Comparison of ENCODE assay signal across 12 cellular contexts in the genomic region with DNA sequence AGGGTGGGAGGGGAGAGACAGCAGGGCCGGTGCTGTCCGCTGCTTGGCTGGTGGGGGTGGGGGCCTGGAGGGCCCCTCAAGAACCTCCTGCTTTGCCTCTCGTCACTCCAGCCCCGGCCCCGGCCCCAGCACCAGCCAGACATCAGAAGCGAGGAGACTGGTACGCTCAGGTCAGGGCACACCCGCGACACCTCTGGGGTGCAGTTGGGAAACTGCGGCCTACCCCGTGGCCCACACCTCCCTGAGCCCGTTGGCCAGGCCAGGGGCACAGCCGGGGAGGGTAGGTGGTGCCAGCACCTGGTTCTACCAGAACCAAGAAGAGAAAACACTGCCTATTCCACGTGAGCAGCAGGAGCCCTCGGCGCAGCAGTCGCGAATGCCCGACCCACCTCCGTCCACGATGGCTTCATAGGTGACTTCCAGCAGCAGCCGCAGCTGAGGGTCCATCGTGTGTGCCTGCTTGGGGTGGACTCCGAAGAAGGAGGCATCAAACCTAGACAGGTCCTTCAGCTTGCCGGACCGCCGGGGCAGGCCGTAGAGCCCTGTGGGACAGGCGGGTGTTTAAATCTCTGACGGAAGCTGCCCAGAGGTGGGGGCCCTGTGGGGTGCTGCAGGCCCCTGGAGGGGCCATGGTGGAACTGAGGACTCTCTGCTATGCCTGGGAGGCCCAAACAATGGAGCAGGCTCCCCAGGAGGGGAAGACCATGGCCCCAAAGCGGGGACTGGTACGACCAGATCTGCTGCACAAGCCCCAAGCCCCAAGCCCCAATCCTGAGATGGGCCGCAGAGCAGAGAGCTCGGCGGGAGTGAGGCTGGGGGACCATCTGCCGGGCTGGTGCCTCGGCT. TPM values are rescaled to one million over a fixed set of nuclear protein-coding genes. Genes with fewer than 3 reads are reported as not detected.
DNase-seq lines count a peak whose midpoint lies in the region; ATAC-seq and TF ChIP-seq lines count a peak whose summit lies in the region.
"Had no signal": no experiment of that assay in that cellular context is flagged by ENCODE, and none has a peak within 500 bp of the region (broad histone marks: within the 10 kb centered on the region; RNA-seq: fewer than 3 reads in every experiment).

No MANE protein-coding gene starts in this region.

- H2AFZ ChIP-seq in OCI-LY1 (ENCODE audit: low read length), result no peak overlapping the region

- no peaks in the 10 kb centered on the region for H3F3A ChIP-seq in OCI-LY1 (ENCODE audit: insufficient read depth, low read length)

- H3K36me3 ChIP-seq in OCI-LY1 (ENCODE audit: insufficient read depth, low read length) (peaks cover 61% of the 10 kb centered on the region), endodermal cell (ENCODE audit: control insufficient read depth, insufficient read depth, low read length) (peaks cover 49% of the 10 kb centered on the region)

- no peak for ATAC-seq in GM19023 (IDR thresholded peaks at IDR 0.05; ENCODE audit: unreplicated experiment)

- H3K4me3 Mint-ChIP-seq in activated CD4-positive, alpha-beta T cell treated with anti-CD3 and anti-CD28 coated beads, Interleukin-2, amount 10 ng/mL, durations not matched to agents 24 days and 14 days, result peak overlapping the region; percentile 80
- H3K4me3 Mint-ChIP-seq in endodermal cell (peak overlapping the region; percentile 68), progenitor cell of endocrine pancreas (ENCODE audit: low read depth) (peak overlapping the region; percentile 66)

- no peaks in the 10 kb centered on the region for H3K9me2 ChIP-seq in OCI-LY1 (ENCODE audit: low read depth, low read length)

- no peak overlapping the region for H3K27ac Mint-ChIP-seq in activated CD4-positive, alpha-beta T cell treated with anti-CD3 and anti-CD28 coated beads, Interleukin-2, amount 10 ng/mL, durations not matched to agents 24 days and 14 days
- H3K27ac Mint-ChIP-seq in endodermal cell (no peak overlapping the region), progenitor cell of endocrine pancreas (no peak overlapping the region)

- 93 to 95% methylated on average over 27 to 37 of the region's 37 CpGs for WGBS in endodermal cell (ENCODE audit: insufficient coverage in 1 of 2, insufficient read length in 1 of 2), 2 experiments

- H3K27ac ChIP-seq in OCI-LY1 (ENCODE audit: low read depth, low read length, poor library complexity, severe bottlenecking), result no peak overlapping the region
- H3K27ac ChIP-seq in endodermal cell (ENCODE audit: low read depth, low read length), result no peak overlapping the region

- intact Hi-C loops in activated CD4-positive, alpha-beta T cell treated with anti-CD3 and anti-CD28 coated beads, Interleukin-2, amount 10 ng/mL, durations not matched to agents 24 days and 14 days (cut with micrococcal nuclease), result loop anchor here (5.0 kb wide), 1 partner anchor 107 kb away; no protein-coding TSS in a partner anchor

- H3K9me3 Mint-ChIP-seq in activated CD4-positive, alpha-beta T cell treated with anti-CD3 and anti-CD28 coated beads, Interleukin-2, amount 10 ng/mL, durations not matched to agents 24 days and 14 days, result no peaks in the 10 kb centered on the region
- H3K9me3 Mint-ChIP-seq in endodermal cell (no peaks in the 10 kb centered on the region), progenitor cell of endocrine pancreas (ENCODE audit: low read depth) (no peaks in the 10 kb centered on the region)

- no peaks in the 10 kb centered on the region for H3K27me3 ChIP-seq in OCI-LY1 (ENCODE audit: insufficient read depth, low read length)
- no peaks in the 10 kb centered on the region for H3K27me3 ChIP-seq in endodermal cell (ENCODE audit: control insufficient read depth, insufficient read depth, low read length, poor library complexity, severe bottlenecking)

- H4K20me1 ChIP-seq in OCI-LY1 (ENCODE audit: insufficient read depth, low read length), result no peaks in the 10 kb centered on the region

- no peaks in the 10 kb centered on the region for H3K27me3 Mint-ChIP-seq in activated CD4-positive, alpha-beta T cell treated with anti-CD3 and anti-CD28 coated beads, Interleukin-2, amount 10 ng/mL, durations not matched to agents 24 days and 14 days
- no peaks in the 10 kb centered on the region for H3K27me3 Mint-ChIP-seq in endodermal cell (ENCODE audit: insufficient read depth)
- no peaks in the 10 kb centered on the region for H3K27me3 Mint-ChIP-seq in progenitor cell of endocrine pancreas

- H3K4me2 ChIP-seq in OCI-LY1 (ENCODE audit: low read length), result no peak overlapping the region

- H3K4me1 ChIP-seq in OCI-LY1 (ENCODE audit: insufficient read depth, low read length, severe bottlenecking) (peaks cover 27% of the 10 kb centered on the region), endodermal cell (ENCODE audit: control insufficient read depth, insufficient read depth, low read length) (peaks cover 17% of the 10 kb centered on the region)

- H3K9ac ChIP-seq in OCI-LY1 (ENCODE audit: low read length) (no peak overlapping the region), endodermal cell (ENCODE audit: extremely low read depth, low read length, poor library complexity, severe bottlenecking) (no peak overlapping the region)

- H3K36me3 Mint-ChIP-seq in activated CD4-positive, alpha-beta T cell treated with anti-CD3 and anti-CD28 coated beads, Interleukin-2, amount 10 ng/mL, durations not matched to agents 24 days and 14 days (ENCODE audit: low read depth), result peaks cover 26% of the 10 kb centered on the region
- H3K36me3 Mint-ChIP-seq in endodermal cell (ENCODE audit: low read depth), result peaks cover 22% of the 10 kb centered on the region
- H3K36me3 Mint-ChIP-seq in progenitor cell of endocrine pancreas (ENCODE audit: insufficient read depth), result peaks cover 2% of the 10 kb centered on the region

- no peaks in the 10 kb centered on the region for H3K9me3 ChIP-seq in OCI-LY1 (ENCODE audit: low read length)
- H3K9me3 ChIP-seq in endodermal cell (ENCODE audit: control insufficient read depth, low read length), result no peaks in the 10 kb centered on the region

- H3K4me3 ChIP-seq in OCI-LY1 (ENCODE audit: low read depth, low read length, poor library complexity, severe bottlenecking) (peak overlapping the region; percentile 97), endodermal cell (ENCODE audit: low read length) (peak overlapping the region; percentile 45)

- H3K79me2 ChIP-seq in OCI-LY1 (ENCODE audit: insufficient read depth, low read length), result peaks cover 19% of the 10 kb centered on the region

- H3K4me1 Mint-ChIP-seq in activated CD4-positive, alpha-beta T cell treated with anti-CD3 and anti-CD28 coated beads, Interleukin-2, amount 10 ng/mL, durations not matched to agents 24 days and 14 days, result peaks cover 10% of the 10 kb centered on the region
- H3K4me1 Mint-ChIP-seq in endodermal cell (peaks cover 9% of the 10 kb centered on the region), progenitor cell of endocrine pancreas (ENCODE audit: low read depth) (peaks cover 5% of the 10 kb centered on the region)

- no peak for TF ChIP-seq CTCF in OCI-LY1 (IDR thresholded peaks at IDR 0.05; ENCODE audit: low read length)
- no peak for TF ChIP-seq CTCF in endodermal cell (conservative IDR thresholded peaks at IDR 0.05)
- TF ChIP-seq CTCF in progenitor cell of endocrine pancreas (IDR thresholded peaks at IDR 0.05; ENCODE audit: unreplicated experiment), result no peak

- no peak for DNase-seq in activated CD4-positive, alpha-beta T cell treated with anti-CD3 and anti-CD28 coated beads, Interleukin-2, amount 10 ng/mL, durations not matched to agents 24 days and 14 days
- DNase-seq in activated CD4-positive, alpha-beta T cell treated with anti-CD3 and anti-CD28 coated beads, Interleukin-2, amount 50 U/mL, for 1 hour, result no peak
- DNase-seq in endodermal cell (no peak), progenitor cell of endocrine pancreas (ENCODE audit: low spot score, unreplicated experiment) (no peak), HK-2 (ENCODE audit: unreplicated experiment) (no peak)
- DNase-seq in NK-92 treated with Interleukin-12 subunit alpha and Interleukin-12 subunit beta, amount 100 ng/mL, for 24 hours (lab: John Stamatoyannopoulos, UW), result no peak
- DNase-seq: ACHN; activated naive CD4-positive, alpha-beta T cell treated with Interleukin-2 at 50 U/mL for 16 hours; GF-D8; H7 had no signal

RNA-seq across cellular contexts. Expression of a gene that starts 2.9 kb away (rescaled TPM):
- total RNA-seq in activated CD4-positive, alpha-beta T cell treated with anti-CD3 and anti-CD28 coated beads, Interleukin-2, amount 10 ng/mL, durations not matched to agents 24 days and 14 days, result 428 and 452 TPM in 2 replicates
- total RNA-seq in endodermal cell (100 to 1,000 TPM; 371 to 498 TPM), progenitor cell of endocrine pancreas (303 and 308 TPM in 2 replicates)
- 301 TPM for polyA plus RNA-seq in endodermal cell (2013, experiment 1 of 2)
- 312 TPM for polyA plus RNA-seq in endodermal cell (2013, experiment 2 of 2)

RNA-seq across cellular contexts. Expression of a gene that starts 29.6 kb away (rescaled TPM):
- total RNA-seq in activated CD4-positive, alpha-beta T cell treated with anti-CD3 and anti-CD28 coated beads, Interleukin-2, amount 10 ng/mL, durations not matched to agents 24 days and 14 days, result 230 and 232 TPM in 2 replicates
- total RNA-seq in endodermal cell (100 to 1,000 TPM in 1 of 2 donors, 10 to 100 TPM in 1; 85.3 to 108 TPM), progenitor cell of endocrine pancreas (85.2 and 93.8 TPM in 2 replicates)
- 74.8 TPM for polyA plus RNA-seq in endodermal cell (2013, experiment 1 of 2)
- 69.5 TPM for polyA plus RNA-seq in endodermal cell (2013, experiment 2 of 2)

RNA-seq across cellular contexts. Expression of a gene that starts 43.5 kb away (rescaled TPM):
- total RNA-seq in activated CD4-positive, alpha-beta T cell treated with anti-CD3 and anti-CD28 coated beads, Interleukin-2, amount 10 ng/mL, durations not matched to agents 24 days and 14 days, result 117 and 118 TPM in 2 replicates
- 100 to 1,000 TPM; 152 to 153 TPM for total RNA-seq in endodermal cell
- 128 TPM for polyA plus RNA-seq in endodermal cell (2013, experiment 1 of 2)
- polyA plus RNA-seq in endodermal cell (2013, experiment 2 of 2), result 119 TPM
- total RNA-seq in progenitor cell of endocrine pancreas, result 134 and 137 TPM in 2 replicates

RNA-seq across cellular contexts. Expression of a gene that starts 43.5 kb away (rescaled TPM):
- total RNA-seq in activated CD4-positive, alpha-beta T cell treated with anti-CD3 and anti-CD28 coated beads, Interleukin-2, amount 10 ng/mL, durations not matched to agents 24 days and 14 days, result 21.4 and 30.8 TPM in 2 replicates
- total RNA-seq in endodermal cell (10 to 100 TPM; 46.3 to 54.5 TPM), progenitor cell of endocrine pancreas (60.1 and 65.5 TPM in 2 replicates)
- polyA plus RNA-seq in endodermal cell (2013, experiment 1 of 2), result 44.6 TPM
- 43.4 TPM for polyA plus RNA-seq in endodermal cell (2013, experiment 2 of 2)

RNA-seq across cellular contexts. Expression of a gene that starts 57.7 kb away (rescaled TPM):
- 128 TPM in 2 replicates for total RNA-seq in activated CD4-positive, alpha-beta T cell treated with anti-CD3 and anti-CD28 coated beads, Interleukin-2, amount 10 ng/mL, durations not matched to agents 24 days and 14 days
- total RNA-seq in endodermal cell (10 to 100 TPM; 73.8 to 83.6 TPM), progenitor cell of endocrine pancreas (72.2 and 77.6 TPM in 2 replicates)
- 84.8 TPM for polyA plus RNA-seq in endodermal cell (2013, experiment 1 of 2)
- polyA plus RNA-seq in endodermal cell (2013, experiment 2 of 2), result 72.9 TPM
